Comparison of ENCODE assay signal across 28 cellular contexts in genomic region chr6:5726976-5727718, GRCh38.
DNase-seq lines count a peak whose midpoint lies in the region.
"Had no signal": no experiment of that assay in that cellular context is flagged by ENCODE, and none has a peak within 500 bp of the region (broad histone marks: within the 10 kb centered on the region; RNA-seq: fewer than 3 reads in every experiment).

No MANE protein-coding gene starts in this region.

- H3K36me3 ChIP-seq in BLaER1 treated with 17β-estradiol and CSF1 and Interleukin-3, amounts not matched to agents 10 nM and 100 nM = no peaks in the 10 kb centered on the region
- no peaks in the 10 kb centered on the region for H3K36me3 ChIP-seq in neuronal stem cell (replicated peaks in 1 of 2; ENCODE audit: control insufficient read depth in 2 of 2, insufficient read depth in 2 of 2, low read length in 2 of 2)
- H3K36me3 ChIP-seq in Karpas-422 (ENCODE audit: insufficient read depth, low read length) = no peaks in the 10 kb centered on the region
- H3K36me3 ChIP-seq: spleen, transverse colon had no signal

- H3K23ac ChIP-seq in neuronal stem cell (ENCODE audit: low read depth, low read length, poor library complexity) = no peak overlapping the region

- no peak overlapping the region for H4K91ac ChIP-seq in neuronal stem cell (ENCODE audit: low read depth, low read length, poor library complexity)

- no peak overlapping the region for H2BK120ac ChIP-seq in neuronal stem cell (ENCODE audit: low read depth, low read length)

- no peak overlapping the region for H2BK15ac ChIP-seq in neuronal stem cell (ENCODE audit: low read length)

- H3K9me3 ChIP-seq in BLaER1 treated with 17β-estradiol and CSF1 and Interleukin-3, amounts not matched to agents 10 nM and 100 nM (replicated peaks in 1 of 11) = 0 out of 22 replicates have a peak, but pooled peaks cover 0 to 3% (median 0%) of the 10 kb centered on the region in 11 experiments
- no peaks in the 10 kb centered on the region for H3K9me3 ChIP-seq in neuronal stem cell (replicated peaks in 1 of 2; ENCODE audit: control insufficient read depth in 2 of 2, insufficient read depth in 1 of 2, low read depth in 1 of 2, low read length in 2 of 2)
- no peaks in the 10 kb centered on the region for H3K9me3 ChIP-seq in Karpas-422 (ENCODE audit: low read length)
- H3K9me3 ChIP-seq: A549, spleen, transverse colon had no signal

- H3K4me1 ChIP-seq in BLaER1 treated with 17β-estradiol and CSF1 and Interleukin-3, amounts not matched to agents 10 nM and 100 nM = peaks cover 39 to 99% (median 89%) of the 10 kb centered on the region in 10 experiments
- peaks cover 7 to 13% of the 10 kb centered on the region in 2 donors for H3K4me1 ChIP-seq in neuronal stem cell (ENCODE audit: control insufficient read depth in 2 of 2, insufficient read depth in 1 of 2, low read depth in 1 of 2, low read length in 2 of 2)
- peaks cover 51% of the 10 kb centered on the region for H3K4me1 ChIP-seq in Karpas-422 (ENCODE audit: low read length)
- H3K4me1 ChIP-seq: A549, transverse colon had no signal

- H3K27me3 ChIP-seq in BLaER1 treated with 17β-estradiol and CSF1 and Interleukin-3, amounts not matched to agents 10 nM and 100 nM = 0 out of 22 replicates have a peak, but pooled peaks cover 0 to 8% (median 0%) of the 10 kb centered on the region in 11 experiments
- H3K27me3 ChIP-seq in neuronal stem cell (ENCODE audit: control insufficient read depth in 3 of 3, insufficient read depth in 3 of 3, low read depth in 1 of 3, low read length in 3 of 3) (no peaks in the 10 kb centered on the region), Karpas-422 (ENCODE audit: low read length) (no peaks in the 10 kb centered on the region)
- H3K27me3 ChIP-seq: foreskin keratinocyte, spleen, transverse colon had no signal

- no CpG with 5 or more reads among the region's 17 CpGs for WGBS in neuronal stem cell (ENCODE audit: extremely low coverage in 2 of 2, insufficient read length in 2 of 2, insufficient replicate concordance in 1 of 2), 2 donors

- no peak overlapping the region for H2BK5ac ChIP-seq in neuronal stem cell (ENCODE audit: low read length)

- no peak overlapping the region for H3K14ac ChIP-seq in neuronal stem cell (ENCODE audit: low read length)

- H3K9ac ChIP-seq in BLaER1 treated with 17β-estradiol and CSF1 and Interleukin-3, amounts not matched to agents 10 nM and 100 nM = peak overlapping the region in 1 of 11 experiments; percentile 76; a peak in 1 of 22 replicates
- H3K9ac ChIP-seq in neuronal stem cell (ENCODE audit: low read depth, low read length, poor library complexity) (no peak overlapping the region), Karpas-422 (ENCODE audit: low read length) (no peak overlapping the region)

- no peak overlapping the region for H2AK5ac ChIP-seq in neuronal stem cell (ENCODE audit: low read depth, low read length)

- no peak overlapping the region for H4K8ac ChIP-seq in neuronal stem cell (ENCODE audit: low read depth, low read length)

- H3K79me1 ChIP-seq in neuronal stem cell (ENCODE audit: low read depth, low read length) = no peaks in the 10 kb centered on the region

- peak overlapping the region in 9 of 11 experiments; percentile 17 to 90 (median 82); a peak in 17 of 22 replicates for H3K4me2 ChIP-seq in BLaER1 treated with 17β-estradiol and CSF1 and Interleukin-3, amounts not matched to agents 10 nM and 100 nM
- H3K4me2 ChIP-seq in neuronal stem cell (ENCODE audit: insufficient read depth, low read length, poor library complexity, severe bottlenecking) = no peak overlapping the region
- H3K4me2 ChIP-seq in Karpas-422 (ENCODE audit: low read depth, low read length, poor library complexity, severe bottlenecking) = no peak overlapping the region
- H3K4me2 ChIP-seq: A549 had no signal

- peak overlapping the region; percentile 12 for H3K18ac ChIP-seq in neuronal stem cell (ENCODE audit: low read length)

- H2AFZ ChIP-seq in neuronal stem cell (ENCODE audit: low read length) = no peak overlapping the region
- H2AFZ ChIP-seq in Karpas-422 (ENCODE audit: low read length) = no peak overlapping the region

- DNase-seq in RPMI7951 (ENCODE audit: low read depth) (peak; percentile 80), fibroblast of gingiva (ENCODE audit: low read depth) (peak; percentile 67), neuronal stem cell (ENCODE audit: low spot score) (no peak), G401 (ENCODE audit: low spot score) (no peak), Karpas-422 (no peak), LoVo (ENCODE audit: low spot score) (no peak), Ammon's horn (ENCODE audit: low spot score) (no peak)
- DNase-seq: activated CD4-positive, CD25-positive, alpha-beta regulatory T cell treated with anti-CD3 and anti-CD28 coated beads, Interleukin-2, amount 50 U/mL, for 72 hours; activated CD8-positive, alpha-beta T cell treated with anti-CD3 and anti-CD28 coated beads for 36 hours; activated gamma-delta T cell; activated T-cell treated with anti-CD3 and anti-CD28 coated beads for 4 hours; caudate nucleus; foreskin keratinocyte; H7; kidney; NCI-H1417 treated with DMSO at 0.1 percent for 48 hours; NCI-H524 treated with DMSO at 0.1 percent for 48 hours; occipital lobe; spleen; stimulated activated CD4-positive, alpha-beta T cell treated with anti-CD3 and anti-CD28 coated beads, Interleukin-4, amount 100 ng/mL, for 24 hours; stimulated activated naive CD8-positive, alpha-beta T cell treated with anti-CD3 and anti-CD28 coated beads, Interleukin-15, amount 100 ng/mL, for 72 hours; SW 1271; transverse colon had no signal

- peak overlapping the region in 5 of 11 experiments; percentile 1 to 88 (median 81); a peak in 8 of 22 replicates for H3K27ac ChIP-seq in BLaER1 treated with 17β-estradiol and CSF1 and Interleukin-3, amounts not matched to agents 10 nM and 100 nM
- H3K27ac ChIP-seq in neuronal stem cell (replicated peaks; ENCODE audit: low read length) (no peak overlapping the region), Karpas-422 (ENCODE audit: low read length) (no peak overlapping the region)
- H3K27ac ChIP-seq: A549, C4-2B, foreskin keratinocyte, HL-60, spleen, transverse colon had no signal

- H2BK12ac ChIP-seq in neuronal stem cell (ENCODE audit: low read length) = no peak overlapping the region

- no peaks in the 10 kb centered on the region for H3K9me2 ChIP-seq in Karpas-422 (replicated peaks; ENCODE audit: insufficient read depth, low read length)

- in situ Hi-C loops in G401 (cut with HindIII; ENCODE audit: low sequenced_read_pairs) = no loop called here

- H3K4me3 ChIP-seq in BLaER1 treated with 17β-estradiol and CSF1 and Interleukin-3, amounts not matched to agents 10 nM and 100 nM = no peak overlapping the region
- no peak overlapping the region for H3K4me3 ChIP-seq in neuronal stem cell (ENCODE audit: low read length in 2 of 2)
- H3K4me3 ChIP-seq in Karpas-422 (ENCODE audit: low read length) = no peak overlapping the region
- H3K4me3 ChIP-seq: A549, lung, spleen, transverse colon had no signal

- H3K4ac ChIP-seq in neuronal stem cell (ENCODE audit: low read length) = no peak overlapping the region

- H3K79me2 ChIP-seq in Karpas-422 (ENCODE audit: low read length) = no peaks in the 10 kb centered on the region

- peaks cover 0 to 6% (median 0%) of the 10 kb centered on the region in 11 experiments; a peak in 1 of 22 replicates for H4K20me1 ChIP-seq in BLaER1 treated with 17β-estradiol and CSF1 and Interleukin-3, amounts not matched to agents 10 nM and 100 nM
- peaks cover 4% of the 10 kb centered on the region; the same call in 1 of the 2 replicates for H4K20me1 ChIP-seq in Karpas-422 (ENCODE audit: insufficient read depth, low read depth, low read length)

Comparison
In these comparisons a context has a peak if more than half of its experiments do, and no peak if none do; other contexts are left out.
1. H3K4me2 ChIP-seq: peak in BLaER1 treated with 17β-estradiol and CSF1 and Interleukin-3, amounts not matched to agents 10 nM and 100 nM (9 of 11); none in neuronal stem cell (single experiment) and Karpas-422 (single experiment).
2. DNase-seq: peak in RPMI7951 (single experiment) and fibroblast of gingiva (single experiment); none in neuronal stem cell (single experiment), G401 (single experiment), Karpas-422 (single experiment), LoVo (single experiment) and Ammon's horn (single experiment).